In genomic region chr1:112522621-112523020, GRCh38 we compare ENCODE assay signal across 14 cellular contexts. TPM values are rescaled to one million over a fixed set of nuclear protein-coding genes. Genes with fewer than 3 reads are reported as not detected.
A peak's percentile ranks its signal among the peaks of the same experiment; 100 is the strongest.
DNase-seq lines count a peak whose midpoint lies in the region; ATAC-seq, FAIRE-seq and TF ChIP-seq lines count a peak whose summit lies in the region.
"Had no signal": no experiment of that assay in that cellular context is flagged by ENCODE, and none has a peak within 500 bp of the region (broad histone marks: within the 10 kb centered on the region; RNA-seq: fewer than 3 reads in every experiment).

No MANE protein-coding gene starts in this region.

- no peaks in the 10 kb centered on the region for H3K9me3 Mint-ChIP-seq in MCF 10A (ENCODE audit: unreplicated experiment)
- H3K9me3 Mint-ChIP-seq: activated CD8-positive, alpha-beta T cell treated with anti-CD3 and anti-CD28 coated beads for 36 hours had no signal

- H3K4me3 ChIP-seq in breast epithelium, result no peak overlapping the region
- H3K4me3 ChIP-seq in astrocyte of the cerebellum (ENCODE audit: low read depth, low read length), result no peak overlapping the region
- H3K4me3 ChIP-seq in HepG2 (replicated peaks in 1 of 3; ENCODE audit: insufficient read depth in 1 of 3, low read depth in 2 of 3, low read length in 3 of 3), result no peak overlapping the region
- H3K4me3 ChIP-seq: left ventricle myocardium inferior, prostate gland had no signal

- H3K36me3 ChIP-seq in breast epithelium (no peaks in the 10 kb centered on the region), HepG2 (replicated peaks in 1 of 2; ENCODE audit: control insufficient read depth in 1 of 2, insufficient read depth in 2 of 2, low read length in 2 of 2) (peaks cover 2 to 8% of the 10 kb centered on the region in 2 experiments; a peak in 2 of 5 replicates)
- H3K36me3 ChIP-seq: prostate gland had no signal

- no peak for TF ChIP-seq RAD21 in HepG2 (CRISPR knock-in tag; IDR thresholded peaks at IDR 0.05)

- H4K20me1 ChIP-seq in HepG2 (ENCODE audit: insufficient read depth, low read length), result no peaks in the 10 kb centered on the region

- peak; percentile 70 for DNase-seq in MCF 10A (ENCODE audit: unreplicated experiment)
- no peak for DNase-seq in breast epithelium (ENCODE audit: low spot score in 2 of 2)
- peak; percentile 97 for DNase-seq in astrocyte of the cerebellum (ENCODE audit: low read depth)
- peak; percentile 53 for DNase-seq in iPS-NIHi7 (ENCODE audit: extremely low spot score)
- DNase-seq in NCI-H345 (lab: John Stamatoyannopoulos, UW), result no peak
- DNase-seq in HepG2 (ENCODE audit: low spot score), result no peak
- DNase-seq: activated CD8-positive, alpha-beta T cell treated with anti-CD3 and anti-CD28 coated beads for 36 hours; left ventricle myocardium inferior; SW 1271 had no signal

- H3K9me3 ChIP-seq in breast epithelium (no peaks in the 10 kb centered on the region), HepG2 (ENCODE audit: low read length) (no peaks in the 10 kb centered on the region)
- H3K9me3 ChIP-seq: left ventricle myocardium inferior, prostate gland had no signal

- H3K36me3 Mint-ChIP-seq in MCF 10A (ENCODE audit: insufficient read depth, unreplicated experiment), result peaks cover 30% of the 10 kb centered on the region

- H3K4me1 ChIP-seq in breast epithelium, result no peaks in the 10 kb centered on the region
- H3K4me1 ChIP-seq in HepG2 (ENCODE audit: insufficient read depth, low read length), result no peaks in the 10 kb centered on the region
- H3K4me1 ChIP-seq: prostate gland had no signal

- no peak overlapping the region for H3K4me3 Mint-ChIP-seq in MCF 10A (ENCODE audit: unreplicated experiment)
- H3K4me3 Mint-ChIP-seq: activated CD8-positive, alpha-beta T cell treated with anti-CD3 and anti-CD28 coated beads for 36 hours had no signal

- no peak for FAIRE-seq in HepG2 (lab: Jason Lieb, UNC)
- FAIRE-seq: endometrium had no signal

- WGBS in HepG2 (ENCODE audit: low lambda C conversion rate), result 100% methylated on average over 1 of the region's 1 CpG

- CTCF ChIA-PET in MCF 10A (lab: Yijun Ruan, JAX), result interaction anchor here (1.0 to 2.7 kb wide), 3 partner anchors 21 to 67 kb away, joined by 3 to 10 read pairs (median 3); no protein-coding TSS in a partner anchor
- CTCF ChIA-PET in HepG2 (lab: Yijun Ruan, JAX; ENCODE audit: low intra/inter-chr PET ratio, low total read pairs), result no interaction called here

- H2AFZ ChIP-seq in HepG2 (ENCODE audit: low read length), result no peak overlapping the region

- in situ Hi-C loops in astrocyte of the cerebellum (cut with HindIII; ENCODE audit: low sequenced_read_pairs), result no loop called here
- in situ Hi-C loops in HepG2 (cut with HindIII; ENCODE audit: extremely low pct_ligation_motif_present, low pct_unique_long_range_greater_than_20kb), result no loop called here

- H3K27ac Mint-ChIP-seq in MCF 10A (ENCODE audit: low read depth, unreplicated experiment), result no peak overlapping the region
- H3K27ac Mint-ChIP-seq: activated CD8-positive, alpha-beta T cell treated with anti-CD3 and anti-CD28 coated beads for 36 hours had no signal

- H3K27me3 ChIP-seq in breast epithelium (no peaks in the 10 kb centered on the region), HepG2 (ENCODE audit: control insufficient read depth in 1 of 2, insufficient read depth in 2 of 2, low read length in 2 of 2) (no peaks in the 10 kb centered on the region)

- POLR2A ChIA-PET in MCF 10A (lab: Yijun Ruan, JAX) (interaction anchor here (0.8 kb wide), 1 partner anchor 8 kb away, joined by 3 read pairs; no protein-coding TSS in a partner anchor), HepG2 (lab: Yijun Ruan, JAX) (no interaction called here)

- BruUV-seq in MCF 10A (replicated peaks; lab: Mats Ljungman, UMichigan) (no TSS peak), HepG2 (replicated peaks; lab: Mats Ljungman, UMichigan) (no TSS peak)

- H3K4me1 Mint-ChIP-seq in MCF 10A (ENCODE audit: insufficient read depth, unreplicated experiment), result no peaks in the 10 kb centered on the region

- H3K27ac ChIP-seq in breast epithelium (no peak overlapping the region), HepG2 (ENCODE audit: extremely low read length, insufficient read depth, low read length) (no peak overlapping the region)
- H3K27ac ChIP-seq: 22Rv1, left ventricle myocardium inferior, prostate gland had no signal

- no peak for ATAC-seq in HG03520 (IDR thresholded peaks at IDR 0.05; ENCODE audit: unreplicated experiment)
- ATAC-seq in HepG2, result no peak
- no peak for ATAC-seq in HG02763 (IDR thresholded peaks at IDR 0.05; ENCODE audit: unreplicated experiment)
- ATAC-seq: activated CD8-positive, alpha-beta T cell treated with anti-CD3 and anti-CD28 coated beads for 36 hours had no signal

- TF ChIP-seq POLR2A in breast epithelium (IDR thresholded peaks at IDR 0.05) (no peak), HepG2 (IDR thresholded peaks at IDR 0.05; ENCODE audit: insufficient read depth in 1 of 2, low read depth in 2 of 2, low read length in 2 of 2) (no peak)

- no peak overlapping the region for H3K4me2 ChIP-seq in HepG2 (ENCODE audit: low read depth, low read length)

- TF ChIP-seq EP300 in HepG2 (IDR thresholded peaks at IDR 0.05; ENCODE audit: low read depth in 2 of 2, low read length in 2 of 2), result no peak
- no peak for TF ChIP-seq EP300 in HepG2 (CRISPR knock-in tag; IDR thresholded peaks at IDR 0.05; ENCODE audit: borderline replicate concordance)

- no peak for TF ChIP-seq CTCF in MCF 10A (IDR thresholded peaks at IDR 0.05; ENCODE audit: unreplicated experiment)
- TF ChIP-seq CTCF in breast epithelium (IDR thresholded peaks at IDR 0.05), result no peak
- no peak for TF ChIP-seq CTCF in astrocyte of the cerebellum (IDR thresholded peaks at IDR 0.05; ENCODE audit: low read depth, low read length, missing control alignments)
- TF ChIP-seq CTCF in HepG2 (CRISPR knock-in tag; IDR thresholded peaks at IDR 0.05), result no peak

- H3K27me3 Mint-ChIP-seq in MCF 10A (ENCODE audit: insufficient read depth, unreplicated experiment), result no peaks in the 10 kb centered on the region
- H3K27me3 Mint-ChIP-seq: activated CD8-positive, alpha-beta T cell treated with anti-CD3 and anti-CD28 coated beads for 36 hours had no signal

- intact Hi-C loops in MCF 10A (cut with micrococcal nuclease), result no loop called here
- intact Hi-C loops in breast epithelium (cut with DNase I; ENCODE audit: low total_unique reads), result no loop called here
- intact Hi-C loops in HepG2 (cut with micrococcal nuclease; ENCODE audit: unreplicated experiment), result no loop called here

- H3K9ac ChIP-seq in HepG2 (ENCODE audit: insufficient read depth, low read depth, low read length), result no peak overlapping the region

- no peaks in the 10 kb centered on the region for H3K79me2 ChIP-seq in HepG2 (ENCODE audit: insufficient read depth, low read length)

TF ChIP-seq in HepG2, 621 proteins besides CTCF, POLR2A, EP300 and RAD21:
- TF ChIP-seq ZNF652 (CRISPR knock-in tag; IDR thresholded peaks at IDR 0.05; ENCODE audit: borderline replicate concordance, low read depth) (no peak), ZNF432 (CRISPR knock-in tag; IDR thresholded peaks at IDR 0.05; ENCODE audit: borderline replicate concordance) (no peak)

RNA-seq across cellular contexts. Expression of gene WNT2B, which starts 13.9 kb away (rescaled TPM):
- total RNA-seq in MCF 10A (2022) (0.75 and 1.7 TPM in 2 replicates), breast epithelium (1 to 10 TPM; 2.9 to 6.1 (median 6.0) TPM), HepG2 (2016; rRNA removed; fragmentation: Illumina TruSeq; extraction: Trizol) (0.04 and 0.11 TPM in 2 replicates)
- not detected in 2 replicates for total RNA-seq in HepG2 (2016; cell fraction: cytosol; rRNA removed; fragmentation: Illumina TruSeq; extraction: Trizol; ENCODE audit: low read depth)
- total RNA-seq in HepG2 (2016; cell fraction: insoluble cytoplasmic fraction; rRNA removed; fragmentation: Illumina TruSeq; extraction: Trizol), result 0.13 and 0.17 TPM in 2 replicates
- 0.06 and 0.07 TPM in 2 replicates for total RNA-seq in HepG2 (2016; cell fraction: membrane; rRNA removed; fragmentation: Illumina TruSeq; extraction: Trizol)
- 0.41 and 0.68 TPM in 2 replicates for total RNA-seq in HepG2 (2016; cell fraction: nucleus; rRNA removed; fragmentation: Illumina TruSeq; extraction: Trizol)
- polyA plus RNA-seq in HepG2 (2011; rRNA removed), result 0.32 and 0.69 TPM in 2 replicates
- polyA plus RNA-seq in HepG2 (2011; cell fraction: cytosol; rRNA removed), result 0.07 and 0.13 TPM in 2 replicates
- 2.2 and 2.5 TPM in 2 replicates for polyA plus RNA-seq in HepG2 (2011; cell fraction: nucleus; rRNA removed)
- 0.70 and 0.88 TPM in 2 replicates for polyA plus RNA-seq in HepG2 (2012)
- not detected in 2 replicates for polyA plus RNA-seq in HepG2 (2016; cell fraction: cytosol; fragmentation: Illumina TruSeq; extraction: Trizol; ENCODE audit: low read depth)
- polyA plus RNA-seq in HepG2 (2016; cell fraction: insoluble cytoplasmic fraction; fragmentation: Illumina TruSeq; extraction: Trizol; ENCODE audit: low read depth), result 0.02 and 0.05 TPM in 2 replicates
- 0.03 TPM in 1 of 2 replicates, not detected in the other for polyA plus RNA-seq in HepG2 (2016; cell fraction: membrane; fragmentation: Illumina TruSeq; extraction: Trizol; ENCODE audit: low read depth)
- 0.36 and 0.89 TPM in 2 replicates for polyA plus RNA-seq in HepG2 (2016; cell fraction: nucleus; fragmentation: Illumina TruSeq; extraction: Trizol; ENCODE audit: insufficient read depth, low read depth)
- polyA minus RNA-seq in HepG2 (2011; rRNA and poly(A)+ RNA removed; ENCODE audit: low replicate concordance), result 0.74 and 0.84 TPM in 2 replicates
- polyA minus RNA-seq in HepG2 (2011; cell fraction: cytosol; rRNA and poly(A)+ RNA removed), result 0.09 and 0.20 TPM in 2 replicates
- 2.8 and 4.0 TPM in 2 replicates for polyA minus RNA-seq in HepG2 (2011; cell fraction: nucleus; rRNA and poly(A)+ RNA removed)
- total RNA-seq: activated CD8-positive, alpha-beta T cell treated with anti-CD3 and anti-CD28 coated beads for 36 hours had no signal

Comparison
In these comparisons a context has a peak if more than half of its experiments do, and no peak if none do; other contexts are left out.
1. DNase-seq: peak in MCF 10A (single experiment), astrocyte of the cerebellum (single experiment) and iPS-NIHi7 (single experiment); none in breast epithelium (0 of 2), NCI-H345 (single experiment) and HepG2 (single experiment).